ENCODE assay signal across 34 cellular contexts in genomic region chr3:194316918-194317317, GRCh38. TPM values are rescaled to one million over a fixed set of nuclear protein-coding genes. Genes with fewer than 3 reads are reported as not detected.
"Had no signal": no experiment of that assay in that cellular context is flagged by ENCODE, and none has a peak within 500 bp of the region (broad histone marks: within the 10 kb centered on the region; RNA-seq: fewer than 3 reads in every experiment).

No MANE protein-coding gene starts in this region.

- H3K9me3 Mint-ChIP-seq: activated naive CD8-positive, alpha-beta T cell treated with anti-CD3 and anti-CD28 coated beads, Interleukin-2, amount 50 U/mL, for 24 hours had no signal

- H3K27ac ChIP-seq: adrenal gland, body of pancreas, colonic mucosa, dorsolateral prefrontal cortex, heart left ventricle had no signal

- H3K36me3 Mint-ChIP-seq: activated CD4-positive, alpha-beta memory T cell treated with anti-CD3 and anti-CD28 coated beads for 36 hours; activated naive CD8-positive, alpha-beta T cell treated with anti-CD3 and anti-CD28 coated beads for 36 hours had no signal

- FAIRE-seq: frontal cortex had no signal

- H3K27ac Mint-ChIP-seq: activated CD4-positive, alpha-beta memory T cell treated with anti-CD3 and anti-CD28 coated beads for 36 hours; activated CD4-positive, alpha-beta T cell treated with anti-CD3 and anti-CD28 coated beads for 36 hours; activated CD4-positive, alpha-beta T cell treated with anti-CD3 and anti-CD28 coated beads, Interleukin-2, amount 10 ng/mL, durations not matched to agents 24 days and 14 days; activated CD8-positive, alpha-beta memory T cell treated with anti-CD3 and anti-CD28 coated beads, Interleukin-2, amount 10 ng/mL, durations not matched to agents 7 days and 5 days; activated CD8-positive, alpha-beta T cell treated with anti-CD3 and anti-CD28 coated beads, Interleukin-2, amount 10 ng/mL, durations not matched to agents 7 days and 5 days; activated naive CD8-positive, alpha-beta T cell treated with anti-CD3 and anti-CD28 coated beads for 36 hours; activated naive CD8-positive, alpha-beta T cell treated with anti-CD3 and anti-CD28 coated beads, Interleukin-2, amount 50 U/mL, for 24 hours; activated T-helper 1 cell treated with anti-CD3 and anti-CD28 coated beads, Interleukin-12 subunit alpha, Interleukin-12 subunit beta, Interleukin-2, Interleukin-4 antibody, amounts not matched to agents 30 ng/mL and 10 ng/mL and 1 ng/mL, durations not matched to agents 14 hours and 24 hours and 36 hours; dendritic cell treated with granulocyte-macrophage colony-stimulating factor and Interleukin-4, amounts not matched to agents 40 ng/mL and 50 ng/mL, for 4 days; endodermal cell had no signal

- DNase-seq: activated CD4-positive, alpha-beta memory T cell treated with anti-CD3 and anti-CD28 coated beads for 36 hours; activated CD4-positive, alpha-beta T cell treated with anti-CD3 and anti-CD28 coated beads for 36 hours; activated CD4-positive, alpha-beta T cell treated with anti-CD3 and anti-CD28 coated beads, Interleukin-2, amount 10 ng/mL, durations not matched to agents 24 days and 14 days; activated CD4-positive, CD25-positive, alpha-beta regulatory T cell; activated CD4-positive, CD25-positive, alpha-beta regulatory T cell treated with anti-CD3 and anti-CD28 coated beads, Interleukin-2, amount 50 U/mL, for 72 hours; activated CD8-positive, alpha-beta memory T cell treated with anti-CD3 and anti-CD28 coated beads, Interleukin-2, amount 10 ng/mL, durations not matched to agents 7 days and 5 days; activated CD8-positive, alpha-beta memory T cell treated with anti-CD3 and anti-CD28 coated beads, Interleukin-2, amount 50 U/mL, for 4 hours; activated CD8-positive, alpha-beta T cell treated with anti-CD3 and anti-CD28 coated beads, Interleukin-2, amount 10 ng/mL, durations not matched to agents 7 days and 5 days; activated gamma-delta T cell; activated naive CD4-positive, alpha-beta T cell; activated naive CD4-positive, alpha-beta T cell treated with anti-CD3 and anti-CD28 coated beads, Interleukin-2, amount 10 ng/mL, durations not matched to agents 7 days and 5 days; activated naive CD8-positive, alpha-beta T cell treated with anti-CD3 and anti-CD28 coated beads for 36 hours; activated naive CD8-positive, alpha-beta T cell treated with anti-CD3 and anti-CD28 coated beads, Interleukin-2, amount 50 U/mL, for 24 hours; activated T-cell treated with anti-CD3 and anti-CD28 coated beads, Interleukin-2, amount 50 U/mL, for 1 hour; activated T-cell treated with anti-CD3 and anti-CD28 coated beads, Interleukin-2, amount 50 U/mL, for 48 hours; adrenal gland; amygdala; aorta; body of pancreas; caudate nucleus; cerebellar nuclear complex; colonic mucosa; dorsolateral prefrontal cortex; effector memory CD4-positive, alpha-beta T cell; endodermal cell; foreskin fibroblast; T-helper 2 cell had no signal

- H3K4me3 ChIP-seq: adrenal gland, body of pancreas, colonic mucosa, heart left ventricle had no signal

- ATAC-seq: activated CD4-positive, alpha-beta T cell treated with anti-CD3 and anti-CD28 coated beads for 36 hours; activated CD8-positive, alpha-beta memory T cell treated with anti-CD3 and anti-CD28 coated beads, Interleukin-2, amount 10 ng/mL, durations not matched to agents 7 days and 5 days; activated CD8-positive, alpha-beta T cell treated with anti-CD3 and anti-CD28 coated beads, Interleukin-2, amount 10 ng/mL, durations not matched to agents 7 days and 5 days; activated naive CD8-positive, alpha-beta T cell treated with anti-CD3 and anti-CD28 coated beads, Interleukin-2, amount 50 U/mL, for 24 hours; body of pancreas; esophagus mucosa; heart left ventricle had no signal

- H3K4me3 Mint-ChIP-seq: activated CD4-positive, alpha-beta memory T cell treated with anti-CD3 and anti-CD28 coated beads for 36 hours; activated CD4-positive, alpha-beta T cell treated with anti-CD3 and anti-CD28 coated beads for 36 hours; activated CD8-positive, alpha-beta memory T cell treated with anti-CD3 and anti-CD28 coated beads, Interleukin-2, amount 10 ng/mL, durations not matched to agents 7 days and 5 days; activated CD8-positive, alpha-beta T cell treated with anti-CD3 and anti-CD28 coated beads, Interleukin-2, amount 10 ng/mL, durations not matched to agents 7 days and 5 days; activated naive CD4-positive, alpha-beta T cell treated with anti-CD3 and anti-CD28 coated beads, Interleukin-2, amount 10 ng/mL, durations not matched to agents 7 days and 5 days; activated naive CD8-positive, alpha-beta T cell treated with anti-CD3 and anti-CD28 coated beads for 36 hours; activated naive CD8-positive, alpha-beta T cell treated with anti-CD3 and anti-CD28 coated beads, Interleukin-2, amount 50 U/mL, for 24 hours; dendritic cell treated with granulocyte-macrophage colony-stimulating factor and Interleukin-4, amounts not matched to agents 40 ng/mL and 50 ng/mL, for 4 days; endodermal cell had no signal

- H3K36me3 ChIP-seq: adrenal gland, colonic mucosa, heart left ventricle had no signal

- H3K9me3 ChIP-seq: adrenal gland, body of pancreas, colonic mucosa had no signal

RNA-seq across cellular contexts. Expression of gene CPN2, which starts 34.2 kb away (rescaled TPM):
- total RNA-seq: activated CD4-positive, alpha-beta memory T cell treated with anti-CD3 and anti-CD28 coated beads for 36 hours; activated CD4-positive, alpha-beta T cell treated with anti-CD3 and anti-CD28 coated beads for 36 hours; activated CD4-positive, alpha-beta T cell treated with anti-CD3 and anti-CD28 coated beads, Interleukin-2, amount 10 ng/mL, durations not matched to agents 24 days and 14 days; activated CD8-positive, alpha-beta memory T cell treated with anti-CD3 and anti-CD28 coated beads for 36 hours; activated CD8-positive, alpha-beta memory T cell treated with anti-CD3 and anti-CD28 coated beads, Interleukin-2, amount 10 ng/mL, durations not matched to agents 7 days and 5 days; activated CD8-positive, alpha-beta T cell treated with anti-CD3 and anti-CD28 coated beads, Interleukin-2, amount 10 ng/mL, durations not matched to agents 7 days and 5 days; activated naive CD8-positive, alpha-beta T cell treated with anti-CD3 and anti-CD28 coated beads for 36 hours; activated T-helper 1 cell treated with anti-CD3 and anti-CD28 coated beads, Interleukin-12 subunit alpha, Interleukin-12 subunit beta, Interleukin-2, Interleukin-4 antibody, amounts not matched to agents 30 ng/mL and 10 ng/mL and 1 ng/mL, durations not matched to agents 14 hours and 24 hours and 36 hours; aorta; body of pancreas; dorsolateral prefrontal cortex; epithelial cell of proximal tubule; esophagus mucosa; frontal cortex had no signal
- polyA plus RNA-seq: aorta had no signal

RNA-seq across cellular contexts. Expression of gene LRRC15, which starts 52.6 kb away (rescaled TPM):
- total RNA-seq: activated CD4-positive, alpha-beta memory T cell treated with anti-CD3 and anti-CD28 coated beads for 36 hours; activated CD4-positive, alpha-beta T cell treated with anti-CD3 and anti-CD28 coated beads, Interleukin-2, amount 10 ng/mL, durations not matched to agents 24 days and 14 days; activated CD8-positive, alpha-beta memory T cell treated with anti-CD3 and anti-CD28 coated beads for 36 hours; activated CD8-positive, alpha-beta memory T cell treated with anti-CD3 and anti-CD28 coated beads, Interleukin-2, amount 10 ng/mL, durations not matched to agents 7 days and 5 days; activated CD8-positive, alpha-beta T cell treated with anti-CD3 and anti-CD28 coated beads, Interleukin-2, amount 10 ng/mL, durations not matched to agents 7 days and 5 days; activated naive CD8-positive, alpha-beta T cell treated with anti-CD3 and anti-CD28 coated beads for 36 hours; activated T-helper 1 cell treated with anti-CD3 and anti-CD28 coated beads, Interleukin-12 subunit alpha, Interleukin-12 subunit beta, Interleukin-2, Interleukin-4 antibody, amounts not matched to agents 30 ng/mL and 10 ng/mL and 1 ng/mL, durations not matched to agents 14 hours and 24 hours and 36 hours; epithelial cell of proximal tubule; frontal cortex had no signal
- polyA plus RNA-seq: aorta had no signal
